ENCODE assay signal across 23 cellular contexts in genomic region chr13:24153979-24154378, GRCh38. TPM values are rescaled to one million over a fixed set of nuclear protein-coding genes. Genes with fewer than 3 reads are reported as not detected.
DNase-seq lines count a peak whose midpoint lies in the region; ATAC-seq, FAIRE-seq and TF ChIP-seq lines count a peak whose summit lies in the region.
"Had no signal": no experiment of that assay in that cellular context is flagged by ENCODE, and none has a peak within 500 bp of the region (broad histone marks: within the 10 kb centered on the region; RNA-seq: fewer than 3 reads in every experiment).

No MANE protein-coding gene starts in this region.

- DNase-seq in DMS53 (lab: John Stamatoyannopoulos, UW), result peak; percentile 83
- peak; percentile 29 for DNase-seq in NCI-H2029 treated with DMSO at 0.1 percent for 48 hours (lab: John Stamatoyannopoulos, UW)
- no peak for DNase-seq in lower lobe of right lung
- no peak for DNase-seq in CD8-positive, alpha-beta memory T cell
- no peak for DNase-seq in anterior cingulate cortex (lab: John Stamatoyannopoulos, UW)
- no peak for DNase-seq in posterior cingulate gyrus
- no peak for DNase-seq in activated CD4-positive, alpha-beta T cell treated with anti-CD3 and anti-CD28 coated beads, Interleukin-2, amount 50 U/mL, for 48 hours
- DNase-seq: AML-193; C1 segment of cervical spinal cord; EL; GF-D8; Kasumi-1; MG63; NCI-H1417 treated with DMSO at 0.1 percent for 48 hours; NCI-H187; NCI-H226; NCI-H524; NK-92 treated with Interleukin-12 subunit alpha and Interleukin-12 subunit beta, amount 100 ng/mL, for 24 hours; SIG-M5; SK-N-SH had no signal

- peak; percentile 56 to 66 for ATAC-seq in lower lobe of right lung
- ATAC-seq: Panc1 had no signal

- H3K36me3 Mint-ChIP-seq in CD8-positive, alpha-beta memory T cell, result no peaks in the 10 kb centered on the region

- no peak overlapping the region for H3K27ac ChIP-seq in lower lobe of right lung
- H3K27ac ChIP-seq in CD8-positive, alpha-beta memory T cell (ENCODE audit: low read depth, low read length), result no peak overlapping the region

- H3K4me1 ChIP-seq in lower lobe of right lung, result peaks cover 1% of the 10 kb centered on the region
- H3K4me1 ChIP-seq in CD8-positive, alpha-beta memory T cell (ENCODE audit: insufficient read depth, low read length), result no peaks in the 10 kb centered on the region

- no peak overlapping the region for H3K4me3 ChIP-seq in lower lobe of right lung
- no peak overlapping the region for H3K4me3 ChIP-seq in CD8-positive, alpha-beta memory T cell (ENCODE audit: low read length)
- H3K4me3 ChIP-seq: MG63 had no signal

- POLR2A ChIA-PET in CD8-positive, alpha-beta memory T cell (lab: Charles Lee), result no interaction called here

- peak; percentile 13 for FAIRE-seq in islet of Langerhans (lab: Jason Lieb, UNC)
- FAIRE-seq: H54 had no signal

- H3K9me3 ChIP-seq in lower lobe of right lung, result no peaks in the 10 kb centered on the region
- no peaks in the 10 kb centered on the region for H3K9me3 ChIP-seq in CD8-positive, alpha-beta memory T cell (ENCODE audit: low read length)
- H3K9me3 ChIP-seq: MG63, SK-N-SH had no signal

- peaks cover 3 to 7% of the 10 kb centered on the region in 2 donors for H3K27me3 Mint-ChIP-seq in CD8-positive, alpha-beta memory T cell

- no peaks in the 10 kb centered on the region for H3K27me3 ChIP-seq in lower lobe of right lung (ENCODE audit: low read depth)
- no peaks in the 10 kb centered on the region for H3K27me3 ChIP-seq in CD8-positive, alpha-beta memory T cell (ENCODE audit: insufficient read depth, low read length, poor library complexity, severe bottlenecking)
- H3K27me3 ChIP-seq: MG63 had no signal

- H3K4me1 Mint-ChIP-seq in CD8-positive, alpha-beta memory T cell, result no peaks in the 10 kb centered on the region

- no peaks in the 10 kb centered on the region for H3K9me3 Mint-ChIP-seq in CD8-positive, alpha-beta memory T cell

- H3K36me3 ChIP-seq in lower lobe of right lung, result no peaks in the 10 kb centered on the region
- no peaks in the 10 kb centered on the region for H3K36me3 ChIP-seq in CD8-positive, alpha-beta memory T cell (ENCODE audit: insufficient read depth, low read length)
- H3K36me3 ChIP-seq: MG63 had no signal

- H3K27ac Mint-ChIP-seq in CD8-positive, alpha-beta memory T cell, result no peak overlapping the region

- TF ChIP-seq CTCF in lower lobe of right lung (IDR thresholded peaks at IDR 0.05), result no peak

- CTCF ChIA-PET in CD8-positive, alpha-beta memory T cell (lab: Charles Lee), result no interaction called here

- no peak overlapping the region for H3K4me3 Mint-ChIP-seq in CD8-positive, alpha-beta memory T cell

- intact Hi-C loops in lower lobe of right lung (cut with DNase I), result no loop called here
- intact Hi-C loops in posterior cingulate gyrus (cut with DNase I), result no loop called here

RNA-seq across cellular contexts. Expression of gene SPATA13, which starts 6.5 kb away (rescaled TPM):
- total RNA-seq in lower lobe of right lung, result 44.2 TPM
- 10 to 100 TPM; 60.7 to 65.1 TPM for total RNA-seq in CD8-positive, alpha-beta memory T cell
- 97.8 TPM for polyA plus RNA-seq in CD8-positive, alpha-beta memory T cell

Comparison
In these comparisons a context has a peak if more than half of its experiments do, and no peak if none do; other contexts are left out.
1. DNase-seq: peak in DMS53 (single experiment) and NCI-H2029 treated with DMSO at 0.1 percent for 48 hours (single experiment); none in lower lobe of right lung (single experiment), CD8-positive, alpha-beta memory T cell (0 of 5), anterior cingulate cortex (0 of 58), posterior cingulate gyrus (0 of 10) and activated CD4-positive, alpha-beta T cell treated with anti-CD3 and anti-CD28 coated beads, Interleukin-2, amount 50 U/mL, for 48 hours (0 of 2).